ENCODE assay signal across 8 cellular contexts in the genomic region with DNA sequence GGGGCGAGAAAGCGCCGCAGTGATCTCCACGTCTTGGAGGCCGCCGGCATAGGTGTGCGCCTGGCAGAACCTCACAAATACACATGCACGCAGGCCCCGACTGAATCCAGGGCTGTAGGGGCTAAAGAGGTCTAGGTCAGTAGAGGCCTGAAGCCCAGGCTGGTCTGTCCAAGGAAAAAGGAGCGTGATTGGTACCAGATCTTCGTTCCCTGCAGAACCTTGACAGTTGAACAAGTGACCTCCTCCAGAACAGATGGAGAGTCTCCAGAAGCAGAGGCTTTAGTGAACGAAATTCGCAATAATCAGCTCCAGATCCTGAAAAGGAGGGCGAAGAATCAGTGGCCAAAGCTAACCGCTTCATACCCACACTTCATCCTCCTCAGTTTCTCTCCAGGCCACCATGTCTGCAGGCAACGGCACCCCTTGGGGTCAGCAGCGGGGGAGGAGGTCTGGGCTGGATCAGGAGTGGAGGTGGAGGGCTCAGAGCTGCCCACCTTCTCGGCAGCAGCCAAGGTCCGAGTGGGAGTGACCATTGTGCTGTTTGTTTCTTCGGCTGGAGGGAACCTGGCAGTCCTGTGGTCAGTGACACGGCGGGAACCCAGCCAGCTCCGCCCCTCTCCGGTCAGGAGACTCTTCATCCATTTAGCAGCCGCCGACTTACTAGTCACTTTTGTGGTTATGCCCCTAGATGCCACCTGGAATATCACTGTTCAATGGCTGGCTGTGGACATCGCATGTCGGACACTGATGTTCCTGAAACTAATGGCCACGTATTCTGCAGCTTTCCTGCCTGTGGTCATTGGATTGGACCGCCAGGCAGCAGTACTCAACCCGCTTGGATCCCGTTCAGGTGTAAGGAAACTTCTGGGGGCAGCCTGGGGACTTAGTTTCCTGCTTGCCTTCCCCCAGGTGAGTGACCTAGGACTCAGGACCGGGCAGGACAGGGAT. TPM values are rescaled to one million over a fixed set of nuclear protein-coding genes. Genes with fewer than 3 reads are reported as not detected.
DNase-seq lines count a peak whose midpoint lies in the region; ATAC-seq and TF ChIP-seq lines count a peak whose summit lies in the region.

No MANE protein-coding gene starts in this region.

- H3K4me3 ChIP-seq in body of pancreas: peak overlapping the region; percentile 89 to 98
- peak overlapping the region; percentile 86 for H3K4me3 ChIP-seq in iPS-15b (ENCODE audit: low read depth, low read length)
- peak overlapping the region; percentile 61 to 96 (median 82) for H3K4me3 ChIP-seq in sigmoid colon

- intact Hi-C loops in body of pancreas (cut with DNase I): no loop called here
- intact Hi-C loops in sigmoid colon (cut with DNase I): loop anchor here (5.0 kb wide), 1 partner anchor 62 kb away; a partner anchor contains a TSS

- H3K36me3 ChIP-seq in body of pancreas (replicated peaks in 1 of 2; ENCODE audit: insufficient read depth in 1 of 2, low read depth in 2 of 2) (no peaks in the 10 kb centered on the region), iPS-15b (ENCODE audit: control insufficient read depth, insufficient read depth, low read length) (no peaks in the 10 kb centered on the region), sigmoid colon (peaks cover 0 to 49% (median 0%) of the 10 kb centered on the region in 4 donors)

- peak overlapping the region; percentile 55 for H3K9ac ChIP-seq in iPS-15b (ENCODE audit: low read depth, low read length)

- TF ChIP-seq CTCF in GM10248 (IDR thresholded peaks at IDR 0.05; ENCODE audit: control extremely low read depth, extremely low read depth, low read depth, missing control alignments): no peak
- TF ChIP-seq CTCF in body of pancreas (IDR thresholded peaks at IDR 0.05): peak in 4 of 7 experiments; percentile 1 to 26 (median 18)
- TF ChIP-seq CTCF in sigmoid colon (IDR thresholded peaks at IDR 0.05): no peak

- H3K27me3 ChIP-seq in body of pancreas (no peaks in the 10 kb centered on the region), iPS-15b (ENCODE audit: control insufficient read depth, insufficient read depth, low read length) (peaks cover 4% of the 10 kb centered on the region), sigmoid colon (no peaks in the 10 kb centered on the region)

- POLR2A ChIA-PET in GM10248 (lab: Yijun Ruan, JAX): interaction anchor here (0.5 to 2.0 kb wide), 3 partner anchors 8 to 45 kb away, joined by 6 to 8 read pairs (median 6); a partner anchor contains a TSS

- in situ Hi-C loops in ACHN (cut with HindIII; ENCODE audit: low pct_ligation_motif_present, low pct_unique_long_range_greater_than_20kb, low sequenced_read_pairs): no loop called here

- DNase-seq in ACHN (peak; percentile 70), GM10248 (ENCODE audit: extremely low spot score) (peak; percentile 42), NOMO-1 treated with dmso at 0.1 percent for 144 hours (lab: John Stamatoyannopoulos, UW; ENCODE audit: unreplicated experiment) (peak; percentile 25), body of pancreas (peak; percentile 71 to 88 (median 80)), sigmoid colon (peak; percentile 85)
- no peak for DNase-seq in central memory CD4-positive, alpha-beta T cell

- whole genome bisulfite sequencing in body of pancreas, 2 donors: 0 to 1% methylated on average over 18 to 33 of the region's 33 CpGs
- 5 to 13% methylated on average over 33 of the region's 33 CpGs for WGBS in sigmoid colon, 2 donors

- H3K27ac ChIP-seq in body of pancreas (peak overlapping the region; percentile 68 to 93 (median 82)), sigmoid colon (peak overlapping the region; percentile 78 to 92 (median 88))

- CTCF ChIA-PET in GM10248 (lab: Yijun Ruan, JAX): interaction anchor here (0.6 to 1.3 kb wide), 7 partner anchors 8 to 75 kb away, joined by 3 to 5 read pairs (median 3); a partner anchor contains a TSS

- TF ChIP-seq EP300 in sigmoid colon (IDR thresholded peaks at IDR 0.05): no peak

- H3K4me1 ChIP-seq in body of pancreas (peaks cover 21% of the 10 kb centered on the region), iPS-15b (ENCODE audit: control insufficient read depth, insufficient read depth, low read length) (no peaks in the 10 kb centered on the region), sigmoid colon (peaks cover 0 to 30% (median 26%) of the 10 kb centered on the region in 4 donors)

- ATAC-seq in HG02981 (IDR thresholded peaks at IDR 0.05; ENCODE audit: unreplicated experiment) (peak; percentile 80), body of pancreas (peak; percentile 49)

- no peaks in the 10 kb centered on the region for H3K9me3 ChIP-seq in body of pancreas
- H3K9me3 ChIP-seq in iPS-15b (ENCODE audit: control insufficient read depth, insufficient read depth, low read length): no peaks in the 10 kb centered on the region
- no peaks in the 10 kb centered on the region for H3K9me3 ChIP-seq in sigmoid colon

- TF ChIP-seq POLR2A in body of pancreas (IDR thresholded peaks at IDR 0.05) (peak; percentile 17 to 71 (median 71)), sigmoid colon (IDR thresholded peaks at IDR 0.05) (no peak)

RNA-seq across cellular contexts. Expression of a gene that starts 0.7 kb away (rescaled TPM):
- 10 to 100 TPM; 10.5 to 11.4 TPM for total RNA-seq in body of pancreas
- 10 to 100 TPM; 20.2 to 22.5 (median 20.6) TPM for total RNA-seq in sigmoid colon
- 10 to 100 TPM; 28.6 to 41.8 (median 33.6) TPM for polyA plus RNA-seq in sigmoid colon

RNA-seq across cellular contexts. Expression of a gene that starts 8.0 kb away (rescaled TPM):
- 10 to 100 TPM; 47.2 to 70.2 TPM for total RNA-seq in body of pancreas
- total RNA-seq in sigmoid colon: 100 to 1,000 TPM in 1 of 4 donors, 10 to 100 TPM in 3; 77.8 to 102 (median 96.8) TPM
- 100 to 1,000 TPM in 2 of 3 donors, 10 to 100 TPM in 1; 87.1 to 138 (median 101) TPM for polyA plus RNA-seq in sigmoid colon

RNA-seq across cellular contexts. Expression of a gene that starts 9.4 kb away (rescaled TPM):
- 1 to 10 TPM; 4.0 to 5.7 TPM for total RNA-seq in body of pancreas
- 1 to 10 TPM; 2.5 to 7.4 (median 3.0) TPM for total RNA-seq in sigmoid colon
- polyA plus RNA-seq in sigmoid colon: 1 to 10 TPM in 1 of 3 donors, under 1 TPM in 1, not detected in 1; 0.23 to 1.1 TPM

RNA-seq across cellular contexts. Expression of a gene that starts 33.6 kb away (rescaled TPM):
- total RNA-seq in body of pancreas (1 to 10 TPM in 1 of 2 donors, under 1 TPM in 1; 0.26 to 1.3 TPM), sigmoid colon (10 to 100 TPM in 1 of 4 donors, 1 to 10 TPM in 3; 5.2 to 13.8 (median 8.3) TPM)
- polyA plus RNA-seq in sigmoid colon: 1 to 10 TPM in 2 of 3 donors, under 1 TPM in 1; 0.46 to 2.1 (median 1.8) TPM

RNA-seq across cellular contexts. Expression of a gene that starts 38.6 kb away (rescaled TPM):
- total RNA-seq in body of pancreas: 10 to 100 TPM in 1 of 2 donors, 1 to 10 TPM in 1; 8.3 to 16.5 TPM
- total RNA-seq in sigmoid colon: 10 to 100 TPM; 26.9 to 42.5 (median 36.0) TPM
- 1 to 10 TPM; 1.4 to 8.7 (median 3.0) TPM for polyA plus RNA-seq in sigmoid colon

Comparison
In these comparisons a context has a peak if more than half of its experiments do, and no peak if none do; other contexts are left out.
1. CTCF ChIP-seq: peak in body of pancreas (4 of 7); none in GM10248 (single experiment) and sigmoid colon (0 of 4).
2. POLR2A ChIP-seq: peak in body of pancreas (3 of 3); none in sigmoid colon (0 of 2).
3. Peak in every context shown above with its lines, with median percentiles within 50 percentile points of each other: H3K4me3 ChIP-seq.